Comparison of ENCODE assay signal across 16 cellular contexts in the genomic region with DNA sequence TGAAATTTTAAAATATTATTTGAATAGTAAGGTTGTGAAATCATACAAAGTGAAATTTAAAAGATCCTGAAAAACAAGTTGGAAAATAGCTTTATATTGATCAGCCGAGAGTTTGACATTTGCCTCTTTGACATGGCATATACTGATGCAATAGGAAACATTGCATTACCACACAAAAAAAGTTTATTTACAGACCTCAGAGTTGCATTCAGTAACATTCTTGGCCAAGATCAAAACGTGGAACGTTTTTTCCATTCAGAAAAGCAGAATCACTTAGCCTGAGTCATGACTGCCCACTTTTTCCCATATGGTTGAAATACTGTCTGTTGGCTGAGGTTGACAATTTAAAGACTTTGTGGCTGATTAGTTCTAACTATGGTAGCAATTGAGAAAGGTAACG. TPM values are rescaled to one million over a fixed set of nuclear protein-coding genes. Genes with fewer than 3 reads are reported as not detected.
A peak's percentile ranks its signal among the peaks of the same experiment; 100 is the strongest.
DNase-seq lines count a peak whose midpoint lies in the region; ATAC-seq, FAIRE-seq and TF ChIP-seq lines count a peak whose summit lies in the region.
"Had no signal": no experiment of that assay in that cellular context is flagged by ENCODE, and none has a peak within 500 bp of the region (broad histone marks: within the 10 kb centered on the region; RNA-seq: fewer than 3 reads in every experiment).

No MANE protein-coding gene starts in this region.

- no peak overlapping the region for H3K9ac ChIP-seq in SU-DHL-6 (ENCODE audit: low read length)

- DNase-seq in activated naive CD4-positive, alpha-beta T cell treated with anti-CD3 and anti-CD28 coated beads, Interleukin-2, amount 50 U/mL, for 72 hours (ENCODE audit: low spot score in 2 of 2) = no peak
- no peak for DNase-seq in activated naive CD4-positive, alpha-beta T cell treated with anti-CD3 and anti-CD28 coated beads, Interleukin-2, amount 50 U/mL, for 16 hours
- DNase-seq in fibroblast of peridontal ligament (ENCODE audit: extremely low read depth) = peak; percentile 85
- peak; percentile 43 for DNase-seq in stromal cell of bone marrow (ENCODE audit: low read depth)
- no peak for DNase-seq in NCI-H748 treated with DMSO at 0.1 percent for 48 hours (lab: John Stamatoyannopoulos, UW)
- no peak for DNase-seq in activated CD8-positive, alpha-beta memory T cell treated with anti-CD3 and anti-CD28 coated beads for 24 hours
- DNase-seq in H54 (ENCODE audit: insufficient read length, low spot score) = no peak
- DNase-seq: activated gamma-delta T cell, cortex of kidney, foreskin melanocyte, KBM-7, kidney glomerular epithelial cell, NCI-H2171, nephron progenitor cell, Peyer's patch had no signal

- H3K9me2 ChIP-seq in SU-DHL-6 (replicated peaks; ENCODE audit: insufficient read depth, low read length) = no peaks in the 10 kb centered on the region

- peaks cover 10 to 23% of the 10 kb centered on the region in 2 donors for H3K9me3 Mint-ChIP-seq in activated naive CD4-positive, alpha-beta T cell treated with anti-CD3 and anti-CD28 coated beads, Interleukin-2, amount 50 U/mL, for 72 hours
- H3K9me3 Mint-ChIP-seq: nephron progenitor cell had no signal

- H3K4me3 ChIP-seq in SU-DHL-6 (ENCODE audit: insufficient read depth, low read length, poor library complexity, severe bottlenecking) = no peak overlapping the region
- H3K4me3 ChIP-seq: Peyer's patch had no signal

- ATAC-seq in activated naive CD4-positive, alpha-beta T cell treated with anti-CD3 and anti-CD28 coated beads, Interleukin-2, amount 50 U/mL, for 72 hours = peak; percentile 31 to 53

- no peak overlapping the region for H2AFZ ChIP-seq in SU-DHL-6 (ENCODE audit: low read depth, low read length, severe bottlenecking)

- H3K27me3 ChIP-seq in SU-DHL-6 (ENCODE audit: low read length) = no peaks in the 10 kb centered on the region
- H3K27me3 ChIP-seq: Peyer's patch had no signal

- peaks cover 0 to 26% of the 10 kb centered on the region in 2 donors for H3K36me3 Mint-ChIP-seq in activated naive CD4-positive, alpha-beta T cell treated with anti-CD3 and anti-CD28 coated beads, Interleukin-2, amount 50 U/mL, for 72 hours

- H3F3A ChIP-seq in SU-DHL-6 (ENCODE audit: insufficient read depth) = no peaks in the 10 kb centered on the region; the same call in 1 of the 2 replicates

- no peak for TF ChIP-seq CTCF in SU-DHL-6 (IDR thresholded peaks at IDR 0.05; ENCODE audit: insufficient read depth, low read length, poor library complexity, severe bottlenecking)

- no peaks in the 10 kb centered on the region for H3K79me2 ChIP-seq in SU-DHL-6 (ENCODE audit: insufficient read depth, low read length)

- H3K9me3 ChIP-seq in SU-DHL-6 (ENCODE audit: insufficient read depth, low read length) = no peaks in the 10 kb centered on the region
- H3K9me3 ChIP-seq: Peyer's patch had no signal

- no peak for FAIRE-seq in H54 (lab: Jason Lieb, UNC)

- H3K36me3 ChIP-seq in SU-DHL-6 (ENCODE audit: low read length) = no peaks in the 10 kb centered on the region
- H3K36me3 ChIP-seq: Peyer's patch had no signal

- peak overlapping the region; percentile 33 for H3K4me2 ChIP-seq in SU-DHL-6 (ENCODE audit: low read depth, low read length, poor library complexity, severe bottlenecking)

- no peak overlapping the region for H3K27ac ChIP-seq in SU-DHL-6 (ENCODE audit: low read depth, low read length)

- peak overlapping the region in 1 of 2 donors; percentile 79 for H3K27ac Mint-ChIP-seq in activated naive CD4-positive, alpha-beta T cell treated with anti-CD3 and anti-CD28 coated beads, Interleukin-2, amount 50 U/mL, for 72 hours
- H3K27ac Mint-ChIP-seq: nephron progenitor cell had no signal

- no peak for TF ChIP-seq POLR2A in H54 (IDR thresholded peaks at IDR 0.05; ENCODE audit: low read depth, low read length)

- no peaks in the 10 kb centered on the region for H4K20me1 ChIP-seq in SU-DHL-6 (ENCODE audit: low read depth, low read length)

RNA-seq across cellular contexts. Expression of a gene that starts 55.1 kb away (rescaled TPM):
- total RNA-seq in activated naive CD4-positive, alpha-beta T cell treated with anti-CD3 and anti-CD28 coated beads, Interleukin-2, amount 50 U/mL, for 72 hours = 10 to 100 TPM; 48.7 to 90.8 TPM

Comparison
In these comparisons a context has a peak if more than half of its experiments do, and no peak if none do; other contexts are left out.
1. DNase-seq: peak in fibroblast of peridontal ligament (single experiment) and stromal cell of bone marrow (single experiment); none in activated naive CD4-positive, alpha-beta T cell treated with anti-CD3 and anti-CD28 coated beads, Interleukin-2, amount 50 U/mL, for 72 hours (0 of 2), activated naive CD4-positive, alpha-beta T cell treated with anti-CD3 and anti-CD28 coated beads, Interleukin-2, amount 50 U/mL, for 16 hours (single experiment), NCI-H748 treated with DMSO at 0.1 percent for 48 hours (single experiment), activated CD8-positive, alpha-beta memory T cell treated with anti-CD3 and anti-CD28 coated beads for 24 hours (single experiment) and H54 (single experiment).